11 cellular contexts compared by ENCODE assay signal in the genomic region with DNA sequence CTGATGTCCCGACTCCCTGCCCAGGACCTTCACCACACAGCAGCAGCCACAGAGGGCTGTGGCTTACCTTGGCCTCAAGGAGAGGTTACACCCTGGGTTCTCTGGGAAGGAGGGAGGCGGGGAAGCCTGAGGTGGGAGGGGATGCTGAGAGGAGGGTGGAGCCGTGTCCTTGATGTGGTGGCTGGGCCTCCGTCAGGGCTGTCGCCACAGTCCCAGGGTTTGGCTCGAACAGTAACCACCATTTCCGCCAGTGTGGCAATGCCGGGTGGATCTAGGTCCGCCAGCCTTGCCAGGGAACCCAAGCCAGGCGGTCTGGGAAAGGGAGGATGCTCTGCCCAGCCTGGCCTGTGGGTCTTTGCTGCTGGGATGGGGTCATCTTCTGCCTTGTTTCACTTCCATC. TPM values are rescaled to one million over a fixed set of nuclear protein-coding genes. Genes with fewer than 3 reads are reported as not detected.
DNase-seq lines count a peak whose midpoint lies in the region; ATAC-seq and TF ChIP-seq lines count a peak whose summit lies in the region.
"Had no signal": no experiment of that assay in that cellular context is flagged by ENCODE, and none has a peak within 500 bp of the region (broad histone marks: within the 10 kb centered on the region; RNA-seq: fewer than 3 reads in every experiment).

No MANE protein-coding gene starts in this region.

- H3K4me1 ChIP-seq in BLaER1 treated with 17β-estradiol and CSF1 and Interleukin-3, amounts not matched to agents 10 nM and 100 nM: peaks cover 43 to 64% (median 56%) of the 10 kb centered on the region in 10 experiments
- peaks cover 0 to 4% (median 0%) of the 10 kb centered on the region in 12 donors for H3K4me1 ChIP-seq in heart left ventricle

- H3K27me3 ChIP-seq in BLaER1 treated with 17β-estradiol and CSF1 and Interleukin-3, amounts not matched to agents 10 nM and 100 nM: peaks cover 0 to 11% (median 0%) of the 10 kb centered on the region in 11 experiments; a peak in 4 of 22 replicates
- peaks cover 0 to 38% (median 5%) of the 10 kb centered on the region in 9 donors for H3K27me3 ChIP-seq in heart left ventricle

- ATAC-seq in natural killer cell: peak in 2 of 3 donors; percentile 38 to 56
- no peak for ATAC-seq in HG02870 (IDR thresholded peaks at IDR 0.05; ENCODE audit: unreplicated experiment)
- ATAC-seq in heart left ventricle: no peak

- no peak for TF ChIP-seq CTCF in natural killer cell (IDR thresholded peaks at IDR 0.05)
- no peak for TF ChIP-seq CTCF in heart left ventricle (IDR thresholded peaks at IDR 0.05)

- intact Hi-C loops in activated T-helper 1 cell treated with anti-CD3 and anti-CD28 coated beads, Interleukin-12 subunit alpha, Interleukin-12 subunit beta, Interleukin-2, Interleukin-4 antibody, amounts not matched to agents 30 ng/mL and 10 ng/mL and 1 ng/mL, durations not matched to agents 14 hours and 24 hours and 36 hours (cut with micrococcal nuclease): no loop called here
- intact Hi-C loops in natural killer cell (cut with micrococcal nuclease): no loop called here
- intact Hi-C loops in heart left ventricle (cut with DNase I): no loop called here

- H3K4me2 ChIP-seq in BLaER1 treated with 17β-estradiol and CSF1 and Interleukin-3, amounts not matched to agents 10 nM and 100 nM: peak overlapping the region; percentile 67 to 96 (median 83)
- H3K4me2 ChIP-seq: smooth muscle cell had no signal

- H3K9me3 ChIP-seq in BLaER1 treated with 17β-estradiol and CSF1 and Interleukin-3, amounts not matched to agents 10 nM and 100 nM (replicated peaks in 1 of 11): no peaks in the 10 kb centered on the region
- H3K9me3 ChIP-seq in heart left ventricle: no peaks in the 10 kb centered on the region

- H3K27ac Mint-ChIP-seq in T-helper 1 cell treated with Interleukin-12 subunit alpha and Interleukin-12 subunit beta and Interleukin-4 antibody, amounts not matched to agents 30 μg/mL and 1 μg/mL, for 36 hours: peak overlapping the region; percentile 39
- no peak overlapping the region for H3K27ac Mint-ChIP-seq in activated T-helper 1 cell treated with anti-CD3 and anti-CD28 coated beads, Interleukin-12 subunit alpha, Interleukin-12 subunit beta, Interleukin-2, Interleukin-4 antibody, amounts not matched to agents 30 ng/mL and 10 ng/mL and 1 ng/mL, durations not matched to agents 14 hours and 24 hours and 36 hours
- H3K27ac Mint-ChIP-seq in natural killer cell: no peak overlapping the region

- peak overlapping the region in 2 of 10 experiments; percentile 26 to 35; a peak in 4 of 20 replicates for H3K4me3 ChIP-seq in BLaER1 treated with 17β-estradiol and CSF1 and Interleukin-3, amounts not matched to agents 10 nM and 100 nM
- no peak overlapping the region for H3K4me3 ChIP-seq in heart left ventricle
- H3K4me3 ChIP-seq: smooth muscle cell had no signal

- peak overlapping the region in 9 of 11 experiments; percentile 69 to 84 (median 72); a peak in 18 of 22 replicates for H3K27ac ChIP-seq in BLaER1 treated with 17β-estradiol and CSF1 and Interleukin-3, amounts not matched to agents 10 nM and 100 nM
- no peak overlapping the region for H3K27ac ChIP-seq in heart left ventricle

- H3K4me1 Mint-ChIP-seq in T-helper 1 cell treated with Interleukin-12 subunit alpha and Interleukin-12 subunit beta and Interleukin-4 antibody, amounts not matched to agents 30 μg/mL and 1 μg/mL, for 36 hours (ENCODE audit: low read depth): peaks cover 14% of the 10 kb centered on the region
- peaks cover 20% of the 10 kb centered on the region for H3K4me1 Mint-ChIP-seq in activated T-helper 1 cell treated with anti-CD3 and anti-CD28 coated beads, Interleukin-12 subunit alpha, Interleukin-12 subunit beta, Interleukin-2, Interleukin-4 antibody, amounts not matched to agents 30 ng/mL and 10 ng/mL and 1 ng/mL, durations not matched to agents 14 hours and 24 hours and 36 hours (ENCODE audit: low read depth)
- H3K4me1 Mint-ChIP-seq in natural killer cell: no peaks in the 10 kb centered on the region

- no peak for TF ChIP-seq POLR2A in heart left ventricle (IDR thresholded peaks at IDR 0.05)

- 50 to 53% (median 52%) methylated on average over 10 of the region's 10 CpGs for WGBS in heart left ventricle, 4 donors

- peak overlapping the region in 9 of 11 experiments; percentile 15 to 74 (median 49); a peak in 12 of 22 replicates for H3K9ac ChIP-seq in BLaER1 treated with 17β-estradiol and CSF1 and Interleukin-3, amounts not matched to agents 10 nM and 100 nM

- H3K9me3 Mint-ChIP-seq in T-helper 1 cell treated with Interleukin-12 subunit alpha and Interleukin-12 subunit beta and Interleukin-4 antibody, amounts not matched to agents 30 μg/mL and 1 μg/mL, for 36 hours: no peaks in the 10 kb centered on the region
- no peaks in the 10 kb centered on the region for H3K9me3 Mint-ChIP-seq in activated T-helper 1 cell treated with anti-CD3 and anti-CD28 coated beads, Interleukin-12 subunit alpha, Interleukin-12 subunit beta, Interleukin-2, Interleukin-4 antibody, amounts not matched to agents 30 ng/mL and 10 ng/mL and 1 ng/mL, durations not matched to agents 14 hours and 24 hours and 36 hours
- H3K9me3 Mint-ChIP-seq in natural killer cell: no peaks in the 10 kb centered on the region

- no peaks in the 10 kb centered on the region for H3K36me3 Mint-ChIP-seq in T-helper 1 cell treated with Interleukin-12 subunit alpha and Interleukin-12 subunit beta and Interleukin-4 antibody, amounts not matched to agents 30 μg/mL and 1 μg/mL, for 36 hours (ENCODE audit: low read depth)
- H3K36me3 Mint-ChIP-seq in activated T-helper 1 cell treated with anti-CD3 and anti-CD28 coated beads, Interleukin-12 subunit alpha, Interleukin-12 subunit beta, Interleukin-2, Interleukin-4 antibody, amounts not matched to agents 30 ng/mL and 10 ng/mL and 1 ng/mL, durations not matched to agents 14 hours and 24 hours and 36 hours (ENCODE audit: low read depth): no peaks in the 10 kb centered on the region
- no peaks in the 10 kb centered on the region for H3K36me3 Mint-ChIP-seq in natural killer cell

- peaks cover 32% of the 10 kb centered on the region for H3K27me3 Mint-ChIP-seq in T-helper 1 cell treated with Interleukin-12 subunit alpha and Interleukin-12 subunit beta and Interleukin-4 antibody, amounts not matched to agents 30 μg/mL and 1 μg/mL, for 36 hours (ENCODE audit: low read depth)
- peaks cover 27% of the 10 kb centered on the region for H3K27me3 Mint-ChIP-seq in activated T-helper 1 cell treated with anti-CD3 and anti-CD28 coated beads, Interleukin-12 subunit alpha, Interleukin-12 subunit beta, Interleukin-2, Interleukin-4 antibody, amounts not matched to agents 30 ng/mL and 10 ng/mL and 1 ng/mL, durations not matched to agents 14 hours and 24 hours and 36 hours (ENCODE audit: insufficient read depth)
- peaks cover 2 to 14% of the 10 kb centered on the region in 2 donors for H3K27me3 Mint-ChIP-seq in natural killer cell (ENCODE audit: low read depth in 2 of 2)

- peak overlapping the region; percentile 27 for H3K4me3 Mint-ChIP-seq in T-helper 1 cell treated with Interleukin-12 subunit alpha and Interleukin-12 subunit beta and Interleukin-4 antibody, amounts not matched to agents 30 μg/mL and 1 μg/mL, for 36 hours
- H3K4me3 Mint-ChIP-seq in activated T-helper 1 cell treated with anti-CD3 and anti-CD28 coated beads, Interleukin-12 subunit alpha, Interleukin-12 subunit beta, Interleukin-2, Interleukin-4 antibody, amounts not matched to agents 30 ng/mL and 10 ng/mL and 1 ng/mL, durations not matched to agents 14 hours and 24 hours and 36 hours: peak overlapping the region; percentile 19
- H3K4me3 Mint-ChIP-seq in natural killer cell: no peak overlapping the region

- no peaks in the 10 kb centered on the region for H3K36me3 ChIP-seq in BLaER1 treated with 17β-estradiol and CSF1 and Interleukin-3, amounts not matched to agents 10 nM and 100 nM
- no peaks in the 10 kb centered on the region for H3K36me3 ChIP-seq in heart left ventricle

- DNase-seq in activated T-helper 1 cell treated with anti-CD3 and anti-CD28 coated beads, Interleukin-12 subunit alpha, Interleukin-12 subunit beta, Interleukin-2, Interleukin-4 antibody, amounts not matched to agents 30 ng/mL and 10 ng/mL and 1 ng/mL, durations not matched to agents 14 hours and 24 hours and 36 hours (ENCODE audit: low spot score): peak; percentile 67
- DNase-seq in natural killer cell (no peak), DMS 273 (lab: John Stamatoyannopoulos, UW; ENCODE audit: unreplicated experiment) (no peak), heart left ventricle (no peak), NCI-H1417 treated with DMSO at 0.1 percent for 48 hours (lab: John Stamatoyannopoulos, UW) (no peak)
- DNase-seq: NCI-H2029 treated with DMSO at 0.1 percent for 48 hours, Right ventricle myocardium superior had no signal

- no peaks in the 10 kb centered on the region for H4K20me1 ChIP-seq in BLaER1 treated with 17β-estradiol and CSF1 and Interleukin-3, amounts not matched to agents 10 nM and 100 nM

RNA-seq across cellular contexts. Expression of a gene that starts 18.4 kb away (rescaled TPM):
- total RNA-seq in activated T-helper 1 cell treated with anti-CD3 and anti-CD28 coated beads, Interleukin-12 subunit alpha, Interleukin-12 subunit beta, Interleukin-2, Interleukin-4 antibody, amounts not matched to agents 30 ng/mL and 10 ng/mL and 1 ng/mL, durations not matched to agents 14 hours and 24 hours and 36 hours: 33.5 and 37.2 TPM in 2 replicates
- 1 to 10 TPM; 1.6 to 3.3 (median 2.2) TPM for total RNA-seq in natural killer cell
- total RNA-seq in heart left ventricle: 1 to 10 TPM in 1 of 9 donors, under 1 TPM in 7, not detected in 1; 0.12 to 5.0 (median 0.36) TPM
- polyA plus RNA-seq in heart left ventricle: under 1 TPM; 0.30 to 0.51 TPM

RNA-seq across cellular contexts. Expression of a gene that starts 39.2 kb away (rescaled TPM):
- total RNA-seq in activated T-helper 1 cell treated with anti-CD3 and anti-CD28 coated beads, Interleukin-12 subunit alpha, Interleukin-12 subunit beta, Interleukin-2, Interleukin-4 antibody, amounts not matched to agents 30 ng/mL and 10 ng/mL and 1 ng/mL, durations not matched to agents 14 hours and 24 hours and 36 hours: not detected in 2 replicates
- total RNA-seq in natural killer cell (not detected), heart left ventricle (10 to 100 TPM in 1 of 9 donors, not detected in 8; 13.2 TPM)
- polyA plus RNA-seq in heart left ventricle: not detected
- total RNA-seq: Right ventricle myocardium superior, smooth muscle cell had no signal
- polyA plus RNA-seq: smooth muscle cell had no signal

Comparison
In these comparisons a context has a peak if more than half of its experiments do, and no peak if none do; other contexts are left out.
1. H3K27ac ChIP-seq: peak in BLaER1 treated with 17β-estradiol and CSF1 and Interleukin-3, amounts not matched to agents 10 nM and 100 nM (9 of 11); none in heart left ventricle (0 of 12).
2. ATAC-seq: peak in natural killer cell (2 of 3); none in HG02870 (single experiment) and heart left ventricle (0 of 4).